Comparison of ENCODE assay signal across 16 cellular contexts in genomic region chr3:148146947-148147346, GRCh38.
DNase-seq lines count a peak whose midpoint lies in the region; ATAC-seq and TF ChIP-seq lines count a peak whose summit lies in the region.
"Had no signal": no experiment of that assay in that cellular context is flagged by ENCODE, and none has a peak within 500 bp of the region (broad histone marks: within the 10 kb centered on the region; RNA-seq: fewer than 3 reads in every experiment).

No MANE protein-coding gene starts in this region.

- H2AFZ ChIP-seq in fibroblast of lung (ENCODE audit: low read length) = no peak overlapping the region
- H2AFZ ChIP-seq: PC-9 had no signal

- POLR2A ChIA-PET in GM10248 (lab: Yijun Ruan, JAX) = no interaction called here

- H3K27me3 ChIP-seq in fibroblast of lung (ENCODE audit: control insufficient read depth, insufficient read depth, low read length) (no peaks in the 10 kb centered on the region), body of pancreas (no peaks in the 10 kb centered on the region)
- H3K27me3 ChIP-seq: right lobe of liver, suprapubic skin had no signal

- no peak overlapping the region for H3K4me3 ChIP-seq in fibroblast of lung (replicated peaks in 1 of 4; ENCODE audit: control extremely low read depth in 1 of 4, insufficient read depth in 1 of 4, low read depth in 3 of 4, low read length in 4 of 4)
- no peak overlapping the region for H3K4me3 ChIP-seq in body of pancreas
- H3K4me3 ChIP-seq: PC-9, right lobe of liver, suprapubic skin had no signal

- 35 to 41% methylated on average over 1 of the region's 1 CpG for WGBS in body of pancreas, 2 donors

- no peaks in the 10 kb centered on the region for H3K79me2 ChIP-seq in fibroblast of lung (ENCODE audit: control insufficient read depth, insufficient read depth, low read length)

- no peak overlapping the region for H3K27ac ChIP-seq in fibroblast of lung (ENCODE audit: insufficient read depth, low read length)
- H3K27ac ChIP-seq in body of pancreas = no peak overlapping the region
- H3K27ac ChIP-seq: PC-9, right lobe of liver, suprapubic skin had no signal

- no peaks in the 10 kb centered on the region for H4K20me1 ChIP-seq in fibroblast of lung (ENCODE audit: control insufficient read depth, extremely low read depth, insufficient read depth, low read length)

- CTCF ChIA-PET in GM10248 (lab: Yijun Ruan, JAX) = no interaction called here

- ATAC-seq in omental fat pad (ENCODE audit: low FRiP score) (peak; percentile 62), HG02623 (IDR thresholded peaks at IDR 0.05; ENCODE audit: unreplicated experiment) (no peak), body of pancreas (no peak)
- ATAC-seq: activated T-cell treated with anti-CD3 and anti-CD28 coated beads, Interleukin-2, amount 50 U/mL, for 72 hours; naive thymus-derived CD4-positive, alpha-beta T cell; right lobe of liver had no signal

- H3K36me3 ChIP-seq in fibroblast of lung (ENCODE audit: control insufficient read depth, insufficient read depth, low read length) (no peaks in the 10 kb centered on the region), body of pancreas (replicated peaks in 1 of 2; ENCODE audit: insufficient read depth in 1 of 2, low read depth in 2 of 2) (no peaks in the 10 kb centered on the region)
- H3K36me3 ChIP-seq: right lobe of liver, suprapubic skin had no signal

- intact Hi-C loops in body of pancreas (cut with DNase I) = no loop called here

- no peak overlapping the region for H3K9ac ChIP-seq in fibroblast of lung (ENCODE audit: insufficient read depth, low read length)

- H3K4me1 ChIP-seq in fibroblast of lung (ENCODE audit: control insufficient read depth, extremely low read depth, insufficient read depth, low read length) (no peaks in the 10 kb centered on the region), body of pancreas (no peaks in the 10 kb centered on the region)
- H3K4me1 ChIP-seq: right lobe of liver had no signal

- DNase-seq in ELR (ENCODE audit: low read depth) (peak; percentile 73), RPMI7951 (ENCODE audit: low read depth) (peak; percentile 19), fibroblast of lung (ENCODE audit: low read depth in 2 of 2) (peak; percentile 79 to 87), omental fat pad (ENCODE audit: low spot score) (no peak), GM10248 (ENCODE audit: extremely low spot score) (no peak), RPMI8226 (no peak), body of pancreas (no peak)
- DNase-seq: activated CD4-positive, alpha-beta T cell treated with anti-CD3 and anti-CD28 coated beads for 4 hours; activated T-cell treated with anti-CD3 and anti-CD28 coated beads, Interleukin-2, amount 50 U/mL, for 72 hours; central memory CD4-positive, alpha-beta T cell; naive thymus-derived CD4-positive, alpha-beta T cell; PC-9; right lobe of liver; T-helper 2 cell had no signal

- H3K4me2 ChIP-seq in fibroblast of lung (ENCODE audit: extremely low read depth, insufficient read depth, low read length) = no peak overlapping the region
- H3K4me2 ChIP-seq: PC-9 had no signal

- TF ChIP-seq CTCF in fibroblast of lung (conservative IDR thresholded peaks at IDR 0.05 in 1 of 2, IDR thresholded peaks at IDR 0.05 in 1 of 2; ENCODE audit: low read depth in 1 of 2, low read length in 2 of 2) = no peak
- no peak for TF ChIP-seq CTCF in omental fat pad (IDR thresholded peaks at IDR 0.05)
- no peak for TF ChIP-seq CTCF in GM10248 (IDR thresholded peaks at IDR 0.05; ENCODE audit: control extremely low read depth, extremely low read depth, low read depth, missing control alignments)
- TF ChIP-seq CTCF in body of pancreas (IDR thresholded peaks at IDR 0.05) = no peak

- TF ChIP-seq POLR2A in body of pancreas (IDR thresholded peaks at IDR 0.05) = no peak

- no peaks in the 10 kb centered on the region for H3K9me3 ChIP-seq in fibroblast of lung (ENCODE audit: control insufficient read depth, insufficient read depth, low read depth, low read length)
- no peaks in the 10 kb centered on the region for H3K9me3 ChIP-seq in body of pancreas
- H3K9me3 ChIP-seq: right lobe of liver, suprapubic skin had no signal

Comparison
In these comparisons a context has a peak if more than half of its experiments do, and no peak if none do; other contexts are left out.
1. DNase-seq: peak in ELR (single experiment), RPMI7951 (single experiment) and fibroblast of lung (2 of 2); none in omental fat pad (single experiment), GM10248 (single experiment), RPMI8226 (single experiment) and body of pancreas (0 of 4).